Comparison of ENCODE assay signal across 9 cellular contexts in genomic region chr7:1567893-1568292, GRCh38. TPM values are rescaled to one million over a fixed set of nuclear protein-coding genes. Genes with fewer than 3 reads are reported as not detected.
DNase-seq lines count a peak whose midpoint lies in the region; ATAC-seq and TF ChIP-seq lines count a peak whose summit lies in the region.
"Had no signal": no experiment of that assay in that cellular context is flagged by ENCODE, and none has a peak within 500 bp of the region (broad histone marks: within the 10 kb centered on the region; RNA-seq: fewer than 3 reads in every experiment).

No MANE protein-coding gene starts in this region.

- DNase-seq in CD8-positive, alpha-beta T cell: peak in 1 of 7 experiments; percentile 2
- DNase-seq in cardiac fibroblast (ENCODE audit: low read depth in 2 of 2) (peak; percentile 17 to 41), NCI-H524 (lab: John Stamatoyannopoulos, UW) (no peak), NCI-H187 treated with DMSO at 0.1 percent for 48 hours (lab: John Stamatoyannopoulos, UW) (no peak)
- no peak for DNase-seq in stimulated activated CD4-positive, alpha-beta T cell treated with anti-CD3 and anti-CD28 coated beads, Interleukin-2, amount 100 ng/mL, for 48 hours
- DNase-seq: WERI-Rb-1 had no signal

- H3K79me2 ChIP-seq in Loucy (ENCODE audit: insufficient read depth, low read length): peaks cover 40% of the 10 kb centered on the region

- H3K9me3 ChIP-seq in CD8-positive, alpha-beta T cell (ENCODE audit: low read length): no peaks in the 10 kb centered on the region
- no peaks in the 10 kb centered on the region for H3K9me3 ChIP-seq in Loucy (ENCODE audit: insufficient read depth, low read depth, low read length)

- no peak for ATAC-seq in CD8-positive, alpha-beta T cell
- ATAC-seq in GM21737 (IDR thresholded peaks at IDR 0.05; ENCODE audit: unreplicated experiment): no peak

- no peaks in the 10 kb centered on the region for H3K9me2 ChIP-seq in Loucy (replicated peaks; ENCODE audit: low read depth, low read length)

- peaks cover 5% of the 10 kb centered on the region for H3K36me3 ChIP-seq in CD8-positive, alpha-beta T cell (ENCODE audit: insufficient read depth, low read length)
- H3K36me3 ChIP-seq in Loucy (ENCODE audit: insufficient read depth, low read length): no peaks in the 10 kb centered on the region

- no peaks in the 10 kb centered on the region for H3K27me3 Mint-ChIP-seq in CD8-positive, alpha-beta T cell (ENCODE audit: low read depth)
- no peaks in the 10 kb centered on the region for H3K27me3 Mint-ChIP-seq in nephron (ENCODE audit: low read depth)

- H3K4me3 Mint-ChIP-seq in CD8-positive, alpha-beta T cell: peak overlapping the region; percentile 11
- H3K4me3 Mint-ChIP-seq in nephron: peak overlapping the region; percentile 72 to 85 (median 84)

- no peak overlapping the region for H3K27ac ChIP-seq in CD8-positive, alpha-beta T cell (ENCODE audit: low read depth, low read length)
- H3K27ac ChIP-seq: WERI-Rb-1 had no signal

- POLR2A ChIA-PET in CD8-positive, alpha-beta T cell (lab: Charles Lee): no interaction called here

- peak overlapping the region; percentile 42 for H3K9ac ChIP-seq in Loucy (ENCODE audit: low read depth, low read length, poor library complexity, severe bottlenecking)

- CTCF ChIA-PET in CD8-positive, alpha-beta T cell (lab: Charles Lee): no interaction called here

- no peaks in the 10 kb centered on the region for H4K20me1 ChIP-seq in Loucy (ENCODE audit: insufficient read depth, low read length, poor library complexity, severe bottlenecking)

- peak overlapping the region; percentile 51 for H3K4me2 ChIP-seq in Loucy (ENCODE audit: low read depth, low read length, poor library complexity, severe bottlenecking)

- H2AFZ ChIP-seq in Loucy (ENCODE audit: low read length): no peak overlapping the region

- peaks cover 16% of the 10 kb centered on the region for H3K4me1 ChIP-seq in CD8-positive, alpha-beta T cell (ENCODE audit: insufficient read depth, low read length)
- H3K4me1 ChIP-seq in Loucy (ENCODE audit: insufficient read depth, low read length, poor library complexity, severe bottlenecking): peaks cover 8% of the 10 kb centered on the region

- H3K9me3 Mint-ChIP-seq in CD8-positive, alpha-beta T cell: no peaks in the 10 kb centered on the region
- no peaks in the 10 kb centered on the region for H3K9me3 Mint-ChIP-seq in nephron

- H3K4me1 Mint-ChIP-seq in CD8-positive, alpha-beta T cell (ENCODE audit: low read depth): peaks cover 29% of the 10 kb centered on the region
- peaks cover 39% of the 10 kb centered on the region for H3K4me1 Mint-ChIP-seq in nephron

- H3F3A ChIP-seq in Loucy (ENCODE audit: low read depth): 0 out of 2 replicates have a peak, but pooled peaks cover 3% of the 10 kb centered on the region

- H3K27me3 ChIP-seq in CD8-positive, alpha-beta T cell (ENCODE audit: insufficient read depth, low read length): no peaks in the 10 kb centered on the region
- no peaks in the 10 kb centered on the region for H3K27me3 ChIP-seq in Loucy (ENCODE audit: insufficient read depth, low read length, poor library complexity, severe bottlenecking)

- intact Hi-C loops in CD8-positive, alpha-beta T cell (cut with DNase I, micrococcal nuclease): no loop called here

- peak overlapping the region; percentile 37 for H3K27ac Mint-ChIP-seq in CD8-positive, alpha-beta T cell
- H3K27ac Mint-ChIP-seq in nephron: peak overlapping the region; percentile 86 to 97 (median 97)

- TF ChIP-seq CTCF in CD8-positive, alpha-beta T cell (IDR thresholded peaks at IDR 0.05): no peak
- no peak for TF ChIP-seq CTCF in Loucy (conservative IDR thresholded peaks at IDR 0.05; ENCODE audit: low read length)
- no peak for TF ChIP-seq CTCF in cardiac fibroblast (IDR thresholded peaks at IDR 0.05; ENCODE audit: low read depth, low read length)
- no peak for TF ChIP-seq CTCF in nephron (IDR thresholded peaks at IDR 0.05; ENCODE audit: unreplicated experiment in 3 of 3)

- peaks cover 19% of the 10 kb centered on the region for H3K36me3 Mint-ChIP-seq in CD8-positive, alpha-beta T cell
- H3K36me3 Mint-ChIP-seq in nephron (ENCODE audit: low read depth): peaks cover 18% of the 10 kb centered on the region

- no peak overlapping the region for H3K4me3 ChIP-seq in CD8-positive, alpha-beta T cell (ENCODE audit: low read depth, low read length)
- H3K4me3 ChIP-seq in Loucy (ENCODE audit: low read length, poor library complexity, severe bottlenecking) (no peak overlapping the region), cardiac fibroblast (replicated peaks in 1 of 2; ENCODE audit: low read depth in 2 of 2, low read length in 2 of 2) (no peak overlapping the region)

RNA-seq across cellular contexts. Expression of gene PSMG3, which starts 1.9 kb away (rescaled TPM):
- 10 to 100 TPM; 20.9 to 21.0 TPM for total RNA-seq in CD8-positive, alpha-beta T cell

RNA-seq across cellular contexts. Expression of gene TMEM184A, which starts 11.9 kb away (rescaled TPM):
- not detected for total RNA-seq in CD8-positive, alpha-beta T cell

RNA-seq across cellular contexts. Expression of gene MAFK, which starts 37.4 kb away (rescaled TPM):
- 10 to 100 TPM; 48.7 to 49.8 TPM for total RNA-seq in CD8-positive, alpha-beta T cell

Comparison
In these comparisons a context has a peak if more than half of its experiments do, and no peak if none do; other contexts are left out.
1. DNase-seq: peak in cardiac fibroblast (2 of 2); none in NCI-H524 (0 of 2), NCI-H187 treated with DMSO at 0.1 percent for 48 hours (single experiment) and stimulated activated CD4-positive, alpha-beta T cell treated with anti-CD3 and anti-CD28 coated beads, Interleukin-2, amount 100 ng/mL, for 48 hours (0 of 2).